4 cellular contexts compared by ENCODE assay signal in the genomic region with DNA sequence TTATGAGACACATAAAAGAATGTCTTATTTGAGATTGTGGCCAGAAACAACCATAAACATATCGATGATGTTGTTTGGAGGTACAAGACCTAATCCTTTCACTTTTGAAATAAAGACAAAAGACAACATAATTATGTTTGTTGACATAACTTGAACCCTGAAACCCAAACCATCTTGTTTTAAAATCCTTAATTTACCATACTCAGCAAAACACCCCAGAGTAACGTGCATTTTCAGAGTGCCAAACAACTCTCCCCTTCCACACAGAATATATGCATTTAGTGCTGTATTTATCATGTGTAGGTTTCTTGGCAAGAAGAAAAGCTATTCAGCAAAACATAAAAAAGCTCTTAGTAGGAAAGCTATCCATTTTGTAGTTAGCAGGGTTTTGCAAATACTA.
TF ChIP-seq lines count a peak whose summit lies in the region.

No MANE protein-coding gene starts in this region.

TF ChIP-seq in A549, 52 proteins besides CTCF, POLR2A, EP300 and RAD21:
- TF ChIP-seq MYC (IDR thresholded peaks at IDR 0.05; ENCODE audit: borderline replicate concordance, low read length) (no peak), JUN (IDR thresholded peaks at IDR 0.05) (no peak), MAFK (IDR thresholded peaks at IDR 0.05; ENCODE audit: partially characterized antibody) (peak; percentile 33), EHF (CRISPR knock-in tag; IDR thresholded peaks at IDR 0.05) (no peak), BHLHE40 (IDR thresholded peaks at IDR 0.05; ENCODE audit: low read depth, low read length) (no peak)
- TF ChIP-seq, protein P1, sequence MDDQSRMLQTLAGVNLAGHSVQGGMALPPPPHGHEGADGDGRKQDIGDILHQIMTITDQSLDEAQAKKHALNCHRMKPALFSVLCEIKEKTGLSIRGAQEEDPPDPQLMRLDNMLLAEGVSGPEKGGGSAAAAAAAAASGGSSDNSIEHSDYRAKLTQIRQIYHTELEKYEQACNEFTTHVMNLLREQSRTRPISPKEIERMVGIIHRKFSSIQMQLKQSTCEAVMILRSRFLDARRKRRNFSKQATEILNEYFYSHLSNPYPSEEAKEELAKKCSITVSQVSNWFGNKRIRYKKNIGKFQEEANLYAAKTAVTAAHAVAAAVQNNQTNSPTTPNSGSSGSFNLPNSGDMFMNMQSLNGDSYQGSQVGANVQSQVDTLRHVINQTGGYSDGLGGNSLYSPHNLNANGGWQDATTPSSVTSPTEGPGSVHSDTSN (IDR thresholded peaks at IDR 0.05): no peak

TF ChIP-seq in IMR-90, 13 proteins besides CTCF, POLR2A, EP300 and RAD21:
- TF ChIP-seq BHLHE40 (IDR thresholded peaks at IDR 0.05; ENCODE audit: low read depth, low read length): no peak
- TF ChIP-seq NFE2L2 (IDR thresholded peaks at IDR 0.05; ENCODE audit: low read depth, low read length): no peak
- TF ChIP-seq MAFK (IDR thresholded peaks at IDR 0.05; ENCODE audit: low read depth, low read length): peak; percentile 59
- TF ChIP-seq, protein P2, sequence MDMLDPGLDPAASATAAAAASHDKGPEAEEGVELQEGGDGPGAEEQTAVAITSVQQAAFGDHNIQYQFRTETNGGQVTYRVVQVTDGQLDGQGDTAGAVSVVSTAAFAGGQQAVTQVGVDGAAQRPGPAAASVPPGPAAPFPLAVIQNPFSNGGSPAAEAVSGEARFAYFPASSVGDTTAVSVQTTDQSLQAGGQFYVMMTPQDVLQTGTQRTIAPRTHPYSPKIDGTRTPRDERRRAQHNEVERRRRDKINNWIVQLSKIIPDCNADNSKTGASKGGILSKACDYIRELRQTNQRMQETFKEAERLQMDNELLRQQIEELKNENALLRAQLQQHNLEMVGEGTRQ (IDR thresholded peaks at IDR 0.05; ENCODE audit: low read depth, low read length): no peak
- no peak for TF ChIP-seq MAZ (IDR thresholded peaks at IDR 0.05; ENCODE audit: borderline replicate concordance, low read depth, low read length)
- TF ChIP-seq SMC3 (IDR thresholded peaks at IDR 0.05; ENCODE audit: low read depth, low read length): no peak

TF ChIP-seq in K562, 482 proteins besides CTCF, POLR2A, EP300 and RAD21:
- TF ChIP-seq MAFF (IDR thresholded peaks at IDR 0.05; ENCODE audit: low read length): peak; percentile 50; the same call in 1 of the 2 replicates
- TF ChIP-seq TEAD4 (IDR thresholded peaks at IDR 0.05; ENCODE audit: low read length): no peak
- no peak for TF ChIP-seq TEAD4 (CRISPR knock-in tag; IDR thresholded peaks at IDR 0.05; ENCODE audit: borderline replicate concordance)
- peak; percentile 65 for TF ChIP-seq C11orf30 (IDR thresholded peaks at IDR 0.05; ENCODE audit: low read depth)
- TF ChIP-seq MAFG (tag; conservative IDR thresholded peaks at IDR 0.05): peak; percentile 60
- TF ChIP-seq, protein P3, sequence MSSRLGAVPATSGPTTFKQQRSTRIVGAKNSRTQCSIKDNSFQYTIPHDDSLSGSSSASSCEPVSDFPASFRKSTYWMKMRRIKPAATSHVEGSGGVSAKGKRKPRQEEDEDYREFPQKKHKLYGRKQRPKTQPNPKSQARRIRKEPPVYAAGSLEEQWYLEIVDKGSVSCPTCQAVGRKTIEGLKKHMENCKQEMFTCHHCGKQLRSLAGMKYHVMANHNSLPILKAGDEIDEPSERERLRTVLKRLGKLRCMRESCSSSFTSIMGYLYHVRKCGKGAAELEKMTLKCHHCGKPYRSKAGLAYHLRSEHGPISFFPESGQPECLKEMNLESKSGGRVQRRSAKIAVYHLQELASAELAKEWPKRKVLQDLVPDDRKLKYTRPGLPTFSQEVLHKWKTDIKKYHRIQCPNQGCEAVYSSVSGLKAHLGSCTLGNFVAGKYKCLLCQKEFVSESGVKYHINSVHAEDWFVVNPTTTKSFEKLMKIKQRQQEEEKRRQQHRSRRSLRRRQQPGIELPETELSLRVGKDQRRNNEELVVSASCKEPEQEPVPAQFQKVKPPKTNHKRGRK (tag; IDR thresholded peaks at IDR 0.05): no peak
- TF ChIP-seq ZNF316 (IDR thresholded peaks at IDR 0.05): peak; percentile 86

TF ChIP-seq in HEK293T, 16 proteins besides CTCF, POLR2A, EP300 and RAD21:
- TF ChIP-seq SP1 (IDR thresholded peaks at IDR 0.05) (no peak), FOXK2 (IDR thresholded peaks at IDR 0.05) (no peak), NFRKB (IDR thresholded peaks at IDR 0.05) (no peak), ARNT (IDR thresholded peaks at IDR 0.05) (no peak), FOXM1 (IDR thresholded peaks at IDR 0.05; ENCODE audit: borderline replicate concordance) (no peak), HDGF (IDR thresholded peaks at IDR 0.05; ENCODE audit: borderline replicate concordance) (no peak), SUZ12 (IDR thresholded peaks at IDR 0.05) (no peak), PKNOX1 (IDR thresholded peaks at IDR 0.05) (no peak), ZNF384 (IDR thresholded peaks at IDR 0.05) (no peak)
